1 cellular context compared by ENCODE assay signal in genomic region chr10:112565434-112566053, GRCh38.
TF ChIP-seq lines count a peak whose summit lies in the region.

No MANE protein-coding gene starts in this region.

TF ChIP-seq in H1, 55 proteins besides CTCF, POLR2A, EP300 and RAD21:
- no peak for TF ChIP-seq CHD2 (IDR thresholded peaks at IDR 0.05; ENCODE audit: low read length)
- TF ChIP-seq SP1 (IDR thresholded peaks at IDR 0.05; ENCODE audit: low read depth, low read length), result 0 out of 2 replicates have a peak, but pooled peaks have one; percentile 17
- TF ChIP-seq GABPA (IDR thresholded peaks at IDR 0.05; ENCODE audit: borderline replicate concordance, insufficient read depth, low read length), result no peak
- no peak for TF ChIP-seq TAF1 (IDR thresholded peaks at IDR 0.05; ENCODE audit: low read depth, low read length)
- no peak for TF ChIP-seq POU5F1 (IDR thresholded peaks at IDR 0.05; ENCODE audit: low read depth, low read length)
- no peak for TF ChIP-seq E2F6 (IDR thresholded peaks at IDR 0.05)
